Comparison of ENCODE assay signal across 1 cellular context in genomic region chr1:246110343-246111219, GRCh38.
TF ChIP-seq lines count a peak whose summit lies in the region.

No MANE protein-coding gene starts in this region.

TF ChIP-seq in K562, 482 proteins besides CTCF, POLR2A, EP300 and RAD21 (continued from another document):
- TF ChIP-seq, protein P1, sequence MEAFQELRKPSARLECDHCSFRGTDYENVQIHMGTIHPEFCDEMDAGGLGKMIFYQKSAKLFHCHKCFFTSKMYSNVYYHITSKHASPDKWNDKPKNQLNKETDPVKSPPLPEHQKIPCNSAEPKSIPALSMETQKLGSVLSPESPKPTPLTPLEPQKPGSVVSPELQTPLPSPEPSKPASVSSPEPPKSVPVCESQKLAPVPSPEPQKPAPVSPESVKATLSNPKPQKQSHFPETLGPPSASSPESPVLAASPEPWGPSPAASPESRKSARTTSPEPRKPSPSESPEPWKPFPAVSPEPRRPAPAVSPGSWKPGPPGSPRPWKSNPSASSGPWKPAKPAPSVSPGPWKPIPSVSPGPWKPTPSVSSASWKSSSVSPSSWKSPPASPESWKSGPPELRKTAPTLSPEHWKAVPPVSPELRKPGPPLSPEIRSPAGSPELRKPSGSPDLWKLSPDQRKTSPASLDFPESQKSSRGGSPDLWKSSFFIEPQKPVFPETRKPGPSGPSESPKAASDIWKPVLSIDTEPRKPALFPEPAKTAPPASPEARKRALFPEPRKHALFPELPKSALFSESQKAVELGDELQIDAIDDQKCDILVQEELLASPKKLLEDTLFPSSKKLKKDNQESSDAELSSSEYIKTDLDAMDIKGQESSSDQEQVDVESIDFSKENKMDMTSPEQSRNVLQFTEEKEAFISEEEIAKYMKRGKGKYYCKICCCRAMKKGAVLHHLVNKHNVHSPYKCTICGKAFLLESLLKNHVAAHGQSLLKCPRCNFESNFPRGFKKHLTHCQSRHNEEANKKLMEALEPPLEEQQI (IDR thresholded peaks at IDR 0.05), result no peak
